ENCODE assay signal across 2 cellular contexts in the genomic region with DNA sequence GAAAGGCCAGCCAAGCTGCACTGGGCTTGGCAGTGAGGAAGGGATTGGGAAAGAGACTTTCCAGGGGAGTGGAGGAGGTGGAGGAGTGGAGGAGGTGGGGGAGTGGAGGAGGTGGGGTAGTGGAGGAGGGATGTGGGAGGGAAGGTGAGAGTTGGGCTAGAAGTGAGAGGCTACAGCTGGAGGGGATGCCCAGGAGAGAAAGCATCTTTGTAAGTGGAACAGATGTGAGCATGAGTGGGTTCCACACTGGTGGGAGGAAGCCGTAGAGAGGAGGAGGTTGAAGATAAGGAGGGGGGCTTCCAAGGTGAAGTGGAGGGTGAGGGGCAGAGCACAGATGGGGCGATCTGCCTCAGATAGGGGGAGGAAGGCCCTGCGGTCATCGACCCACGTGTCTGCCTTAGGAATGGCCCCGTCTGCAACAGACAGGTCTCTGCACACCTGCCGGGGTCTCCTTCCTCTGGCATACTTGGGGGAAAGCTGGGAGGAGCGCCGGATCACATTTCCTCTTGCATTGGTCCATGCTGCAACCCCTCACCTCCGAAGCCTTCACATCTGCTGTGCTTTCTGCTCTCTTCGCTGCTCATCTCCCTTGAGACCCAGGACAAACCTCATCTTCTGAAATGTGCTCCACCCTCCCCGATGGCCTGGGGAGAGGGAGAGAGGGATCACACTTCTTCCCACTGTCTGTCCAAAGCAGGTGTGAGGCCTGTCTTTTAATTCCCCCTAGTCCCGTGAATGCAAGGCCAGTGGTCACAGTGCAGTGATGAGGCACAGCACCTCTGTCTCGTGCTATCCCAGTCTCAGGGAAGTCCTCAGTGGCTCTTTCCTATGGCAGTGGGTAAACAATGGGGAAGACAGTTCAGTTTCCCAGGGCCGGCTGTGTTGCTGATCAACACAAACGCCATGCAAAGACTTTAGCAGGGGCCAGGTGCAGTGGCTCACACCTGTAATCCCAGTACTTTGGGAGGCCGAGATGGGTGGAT.
A peak's percentile ranks its signal among the peaks of the same experiment; 100 is the strongest.
TF ChIP-seq lines count a peak whose summit lies in the region.

No MANE protein-coding gene starts in this region.

TF ChIP-seq in HCT116, 20 proteins besides CTCF, POLR2A, EP300 and RAD21 (continued from another document):
- TF ChIP-seq, protein P1, sequence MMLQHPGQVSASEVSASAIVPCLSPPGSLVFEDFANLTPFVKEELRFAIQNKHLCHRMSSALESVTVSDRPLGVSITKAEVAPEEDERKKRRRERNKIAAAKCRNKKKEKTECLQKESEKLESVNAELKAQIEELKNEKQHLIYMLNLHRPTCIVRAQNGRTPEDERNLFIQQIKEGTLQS (IDR thresholded peaks at IDR 0.05) = no peak
- TF ChIP-seq CEBPB (IDR thresholded peaks at IDR 0.05; ENCODE audit: low read depth) (no peak), ZFX (IDR thresholded peaks at IDR 0.05) (no peak), ZNF274 (IDR thresholded peaks at IDR 0.05; ENCODE audit: low read depth, low read length) (no peak), POLR2AphosphoS5 (IDR thresholded peaks at IDR 0.05; ENCODE audit: low read depth, low read length) (no peak), CBX3 (IDR thresholded peaks at IDR 0.05; ENCODE audit: low read depth) (no peak)

TF ChIP-seq in K562, 482 proteins besides CTCF, POLR2A, EP300 and RAD21 (continued from another document and continues in another):
- no peak for TF ChIP-seq ZNF764 (CRISPR knock-in tag; IDR thresholded peaks at IDR 0.05; ENCODE audit: low read depth)
- TF ChIP-seq, protein P2, sequence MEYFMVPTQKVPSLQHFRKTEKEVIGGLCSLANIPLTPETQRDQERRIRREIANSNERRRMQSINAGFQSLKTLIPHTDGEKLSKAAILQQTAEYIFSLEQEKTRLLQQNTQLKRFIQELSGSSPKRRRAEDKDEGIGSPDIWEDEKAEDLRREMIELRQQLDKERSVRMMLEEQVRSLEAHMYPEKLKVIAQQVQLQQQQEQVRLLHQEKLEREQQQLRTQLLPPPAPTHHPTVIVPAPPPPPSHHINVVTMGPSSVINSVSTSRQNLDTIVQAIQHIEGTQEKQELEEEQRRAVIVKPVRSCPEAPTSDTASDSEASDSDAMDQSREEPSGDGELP (CRISPR knock-in tag; IDR thresholded peaks at IDR 0.05; ENCODE audit: borderline replicate concordance) = peak; percentile 33; the same call in 1 of the 2 replicates
- no peak for TF ChIP-seq NFIX (CRISPR knock-in tag; IDR thresholded peaks at IDR 0.05; ENCODE audit: low read depth)
- TF ChIP-seq MTA1 (IDR thresholded peaks at IDR 0.05; ENCODE audit: borderline replicate concordance) = peak; percentile 65; the same call in 1 of the 2 replicates
- TF ChIP-seq ZNF239 (CRISPR knock-in tag; IDR thresholded peaks at IDR 0.05) = no peak
- no peak for TF ChIP-seq ZNF717 (CRISPR knock-in tag; IDR thresholded peaks at IDR 0.05)
- no peak for TF ChIP-seq TOE1 (IDR thresholded peaks at IDR 0.05; ENCODE audit: borderline replicate concordance)
- peak; percentile 65; the same call in 1 of the 2 replicates for TF ChIP-seq TOE1 (CRISPR knock-in tag; IDR thresholded peaks at IDR 0.05; ENCODE audit: borderline replicate concordance, low read depth)
- peak; percentile 40 to 54; a peak in 2 of 4 replicates for TF ChIP-seq TRIM24 (IDR thresholded peaks at IDR 0.05)
- TF ChIP-seq SMARCC2 (IDR thresholded peaks at IDR 0.05; ENCODE audit: low read depth) = no peak
- peak; percentile 97 for TF ChIP-seq ZNF263 (CRISPR knock-in tag; IDR thresholded peaks at IDR 0.05; ENCODE audit: borderline replicate concordance)
- TF ChIP-seq, protein P3, sequence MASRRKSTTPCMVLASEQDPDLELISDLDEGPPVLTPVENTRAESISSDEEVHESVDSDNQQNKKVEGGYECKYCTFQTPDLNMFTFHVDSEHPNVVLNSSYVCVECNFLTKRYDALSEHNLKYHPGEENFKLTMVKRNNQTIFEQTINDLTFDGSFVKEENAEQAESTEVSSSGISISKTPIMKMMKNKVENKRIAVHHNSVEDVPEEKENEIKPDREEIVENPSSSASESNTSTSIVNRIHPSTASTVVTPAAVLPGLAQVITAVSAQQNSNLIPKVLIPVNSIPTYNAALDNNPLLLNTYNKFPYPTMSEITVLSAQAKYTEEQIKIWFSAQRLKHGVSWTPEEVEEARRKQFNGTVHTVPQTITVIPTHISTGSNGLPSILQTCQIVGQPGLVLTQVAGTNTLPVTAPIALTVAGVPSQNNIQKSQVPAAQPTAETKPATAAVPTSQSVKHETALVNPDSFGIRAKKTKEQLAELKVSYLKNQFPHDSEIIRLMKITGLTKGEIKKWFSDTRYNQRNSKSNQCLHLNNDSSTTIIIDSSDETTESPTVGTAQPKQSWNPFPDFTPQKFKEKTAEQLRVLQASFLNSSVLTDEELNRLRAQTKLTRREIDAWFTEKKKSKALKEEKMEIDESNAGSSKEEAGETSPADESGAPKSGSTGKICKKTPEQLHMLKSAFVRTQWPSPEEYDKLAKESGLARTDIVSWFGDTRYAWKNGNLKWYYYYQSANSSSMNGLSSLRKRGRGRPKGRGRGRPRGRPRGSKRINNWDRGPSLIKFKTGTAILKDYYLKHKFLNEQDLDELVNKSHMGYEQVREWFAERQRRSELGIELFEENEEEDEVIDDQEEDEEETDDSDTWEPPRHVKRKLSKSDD (conservative IDR thresholded peaks at IDR 0.05; ENCODE audit: low read length) = no peak
- TF ChIP-seq, protein P4, sequence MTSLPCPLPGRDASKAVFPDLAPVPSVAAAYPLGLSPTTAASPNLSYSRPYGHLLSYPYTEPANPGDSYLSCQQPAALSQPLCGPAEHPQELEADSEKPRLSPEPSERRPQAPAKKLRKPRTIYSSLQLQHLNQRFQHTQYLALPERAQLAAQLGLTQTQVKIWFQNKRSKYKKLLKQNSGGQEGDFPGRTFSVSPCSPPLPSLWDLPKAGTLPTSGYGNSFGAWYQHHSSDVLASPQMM (CRISPR knock-in tag; IDR thresholded peaks at IDR 0.05) = no peak
- TF ChIP-seq HDAC2 (IDR thresholded peaks at IDR 0.05) = peak; percentile 78
- no peak for TF ChIP-seq ZNF436 (CRISPR knock-in tag; IDR thresholded peaks at IDR 0.05)
- TF ChIP-seq CHD1 (IDR thresholded peaks at IDR 0.05; ENCODE audit: low read length) = no peak
- TF ChIP-seq ZNF224 (CRISPR knock-in tag; IDR thresholded peaks at IDR 0.05) = no peak
- TF ChIP-seq SP1 (CRISPR knock-in tag; IDR thresholded peaks at IDR 0.05) = peak; percentile 43; the same call in 1 of the 2 replicates
- TF ChIP-seq ZC3H4 (CRISPR knock-in tag; IDR thresholded peaks at IDR 0.05; ENCODE audit: borderline replicate concordance) = no peak
- TF ChIP-seq NCOR1 (IDR thresholded peaks at IDR 0.05) = 0 out of 2 replicates have a peak, but pooled peaks have one; percentile 11
- TF ChIP-seq SRSF7 (optimal IDR thresholded peaks at IDR 0.05; ENCODE audit: low read depth, low read length) = no peak
- TF ChIP-seq EP400 (IDR thresholded peaks at IDR 0.05) = no peak
- TF ChIP-seq RCOR1 (IDR thresholded peaks at IDR 0.05; ENCODE audit: borderline replicate concordance in 1 of 2, low read depth in 2 of 2, low read length in 2 of 2) = peak in 1 of 2 experiments; percentile 25; a peak in 1 of 4 replicates
- no peak for TF ChIP-seq XRCC4 (IDR thresholded peaks at IDR 0.05; ENCODE audit: extremely low read depth, insufficient read depth, insufficient read length)
- TF ChIP-seq CBFA2T3 (IDR thresholded peaks at IDR 0.05) = peak; percentile 68
- TF ChIP-seq ZNF696 (CRISPR knock-in tag; conservative IDR thresholded peaks at IDR 0.05) = no peak
- 0 out of 2 replicates have a peak, but pooled peaks have one; percentile 35 for TF ChIP-seq ARID1B (IDR thresholded peaks at IDR 0.05)
- TF ChIP-seq BDP1 (IDR thresholded peaks at IDR 0.05; ENCODE audit: insufficient read depth, insufficient read length) = no peak
- TF ChIP-seq MYNN (IDR thresholded peaks at IDR 0.05) = no peak
- TF ChIP-seq MYNN (CRISPR knock-in tag; IDR thresholded peaks at IDR 0.05) = no peak
- TF ChIP-seq RFX5 (IDR thresholded peaks at IDR 0.05; ENCODE audit: low read depth, low read length) = no peak
- no peak for TF ChIP-seq ZNF217 (CRISPR knock-in tag; IDR thresholded peaks at IDR 0.05)
- peak in 1 of 2 experiments; percentile 71; a peak in 1 of 4 replicates for TF ChIP-seq HDAC1 (IDR thresholded peaks at IDR 0.05)
- TF ChIP-seq NR1H2 (CRISPR knock-in tag; IDR thresholded peaks at IDR 0.05) = no peak
- TF ChIP-seq, protein P5, sequence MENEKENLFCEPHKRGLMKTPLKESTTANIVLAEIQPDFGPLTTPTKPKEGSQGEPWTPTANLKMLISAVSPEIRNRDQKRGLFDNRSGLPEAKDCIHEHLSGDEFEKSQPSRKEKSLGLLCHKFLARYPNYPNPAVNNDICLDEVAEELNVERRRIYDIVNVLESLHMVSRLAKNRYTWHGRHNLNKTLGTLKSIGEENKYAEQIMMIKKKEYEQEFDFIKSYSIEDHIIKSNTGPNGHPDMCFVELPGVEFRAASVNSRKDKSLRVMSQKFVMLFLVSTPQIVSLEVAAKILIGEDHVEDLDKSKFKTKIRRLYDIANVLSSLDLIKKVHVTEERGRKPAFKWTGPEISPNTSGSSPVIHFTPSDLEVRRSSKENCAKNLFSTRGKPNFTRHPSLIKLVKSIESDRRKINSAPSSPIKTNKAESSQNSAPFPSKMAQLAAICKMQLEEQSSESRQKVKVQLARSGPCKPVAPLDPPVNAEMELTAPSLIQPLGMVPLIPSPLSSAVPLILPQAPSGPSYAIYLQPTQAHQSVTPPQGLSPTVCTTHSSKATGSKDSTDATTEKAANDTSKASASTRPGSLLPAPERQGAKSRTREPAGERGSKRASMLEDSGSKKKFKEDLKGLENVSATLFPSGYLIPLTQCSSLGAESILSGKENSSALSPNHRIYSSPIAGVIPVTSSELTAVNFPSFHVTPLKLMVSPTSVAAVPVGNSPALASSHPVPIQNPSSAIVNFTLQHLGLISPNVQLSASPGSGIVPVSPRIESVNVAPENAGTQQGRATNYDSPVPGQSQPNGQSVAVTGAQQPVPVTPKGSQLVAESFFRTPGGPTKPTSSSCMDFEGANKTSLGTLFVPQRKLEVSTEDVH (IDR thresholded peaks at IDR 0.05; ENCODE audit: low read depth, partially characterized antibody) = no peak
- TF ChIP-seq GATAD2B (IDR thresholded peaks at IDR 0.05; ENCODE audit: borderline replicate concordance) = no peak
- TF ChIP-seq CBFA2T2 (conservative IDR thresholded peaks at IDR 0.05) = peak; percentile 44
- TF ChIP-seq L3MBTL2 (IDR thresholded peaks at IDR 0.05) = peak; percentile 48
- no peak for TF ChIP-seq ZNF282 (CRISPR knock-in tag; IDR thresholded peaks at IDR 0.05)
- no peak for TF ChIP-seq FOXJ2 (tag; IDR thresholded peaks at IDR 0.05)
- no peak for TF ChIP-seq ZNF253 (CRISPR knock-in tag; conservative IDR thresholded peaks at IDR 0.05)
- TF ChIP-seq FOXK1 (CRISPR knock-in tag; IDR thresholded peaks at IDR 0.05; ENCODE audit: borderline replicate concordance) = no peak
- peak; percentile 47 for TF ChIP-seq MYC (IDR thresholded peaks at IDR 0.05; ENCODE audit: low read depth, low read length)
- TF ChIP-seq MYC (CRISPR knock-in tag; IDR thresholded peaks at IDR 0.05; ENCODE audit: borderline replicate concordance, low read depth) = no peak
- no peak for TF ChIP-seq GTF2A2 (tag; IDR thresholded peaks at IDR 0.05)
- no peak for TF ChIP-seq ZBTB8A (IDR thresholded peaks at IDR 0.05; ENCODE audit: partially characterized antibody)
- TF ChIP-seq, protein P6, sequence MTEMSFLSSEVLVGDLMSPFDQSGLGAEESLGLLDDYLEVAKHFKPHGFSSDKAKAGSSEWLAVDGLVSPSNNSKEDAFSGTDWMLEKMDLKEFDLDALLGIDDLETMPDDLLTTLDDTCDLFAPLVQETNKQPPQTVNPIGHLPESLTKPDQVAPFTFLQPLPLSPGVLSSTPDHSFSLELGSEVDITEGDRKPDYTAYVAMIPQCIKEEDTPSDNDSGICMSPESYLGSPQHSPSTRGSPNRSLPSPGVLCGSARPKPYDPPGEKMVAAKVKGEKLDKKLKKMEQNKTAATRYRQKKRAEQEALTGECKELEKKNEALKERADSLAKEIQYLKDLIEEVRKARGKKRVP (CRISPR knock-in tag; IDR thresholded peaks at IDR 0.05) = no peak
- TF ChIP-seq, protein P7, sequence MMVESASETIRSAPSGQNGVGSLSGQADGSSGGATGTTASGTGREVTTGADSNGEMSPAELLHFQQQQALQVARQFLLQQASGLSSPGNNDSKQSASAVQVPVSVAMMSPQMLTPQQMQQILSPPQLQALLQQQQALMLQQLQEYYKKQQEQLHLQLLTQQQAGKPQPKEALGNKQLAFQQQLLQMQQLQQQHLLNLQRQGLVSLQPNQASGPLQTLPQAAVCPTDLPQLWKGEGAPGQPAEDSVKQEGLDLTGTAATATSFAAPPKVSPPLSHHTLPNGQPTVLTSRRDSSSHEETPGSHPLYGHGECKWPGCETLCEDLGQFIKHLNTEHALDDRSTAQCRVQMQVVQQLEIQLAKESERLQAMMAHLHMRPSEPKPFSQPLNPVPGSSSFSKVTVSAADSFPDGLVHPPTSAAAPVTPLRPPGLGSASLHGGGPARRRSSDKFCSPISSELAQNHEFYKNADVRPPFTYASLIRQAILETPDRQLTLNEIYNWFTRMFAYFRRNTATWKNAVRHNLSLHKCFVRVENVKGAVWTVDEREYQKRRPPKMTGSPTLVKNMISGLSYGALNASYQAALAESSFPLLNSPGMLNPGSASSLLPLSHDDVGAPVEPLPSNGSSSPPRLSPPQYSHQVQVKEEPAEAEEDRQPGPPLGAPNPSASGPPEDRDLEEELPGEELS (CRISPR knock-in tag; IDR thresholded peaks at IDR 0.05; ENCODE audit: borderline replicate concordance) = no peak
- TF ChIP-seq, protein P8, sequence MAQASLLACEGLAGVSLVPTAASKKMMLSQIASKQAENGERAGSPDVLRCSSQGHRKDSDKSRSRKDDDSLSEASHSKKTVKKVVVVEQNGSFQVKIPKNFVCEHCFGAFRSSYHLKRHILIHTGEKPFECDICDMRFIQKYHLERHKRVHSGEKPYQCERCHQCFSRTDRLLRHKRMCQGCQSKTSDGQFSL (CRISPR knock-in tag; IDR thresholded peaks at IDR 0.05) = peak; percentile 63
- TF ChIP-seq, protein P8 (tag; IDR thresholded peaks at IDR 0.05) = 0 out of 4 replicates have a peak, but pooled peaks of 1 of the 2 experiments have one; percentile 40
- TF ChIP-seq CTBP1 (IDR thresholded peaks at IDR 0.05; ENCODE audit: borderline replicate concordance) = peak; percentile 80; the same call in 1 of the 2 replicates
- no peak for TF ChIP-seq FUS (optimal IDR thresholded peaks at IDR 0.05; ENCODE audit: low read depth, low read length)
- TF ChIP-seq, protein P9, sequence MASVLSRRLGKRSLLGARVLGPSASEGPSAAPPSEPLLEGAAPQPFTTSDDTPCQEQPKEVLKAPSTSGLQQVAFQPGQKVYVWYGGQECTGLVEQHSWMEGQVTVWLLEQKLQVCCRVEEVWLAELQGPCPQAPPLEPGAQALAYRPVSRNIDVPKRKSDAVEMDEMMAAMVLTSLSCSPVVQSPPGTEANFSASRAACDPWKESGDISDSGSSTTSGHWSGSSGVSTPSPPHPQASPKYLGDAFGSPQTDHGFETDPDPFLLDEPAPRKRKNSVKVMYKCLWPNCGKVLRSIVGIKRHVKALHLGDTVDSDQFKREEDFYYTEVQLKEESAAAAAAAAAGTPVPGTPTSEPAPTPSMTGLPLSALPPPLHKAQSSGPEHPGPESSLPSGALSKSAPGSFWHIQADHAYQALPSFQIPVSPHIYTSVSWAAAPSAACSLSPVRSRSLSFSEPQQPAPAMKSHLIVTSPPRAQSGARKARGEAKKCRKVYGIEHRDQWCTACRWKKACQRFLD (CRISPR knock-in tag; IDR thresholded peaks at IDR 0.05) = no peak
